ENCODE assay signal across 8 cellular contexts in the genomic region with DNA sequence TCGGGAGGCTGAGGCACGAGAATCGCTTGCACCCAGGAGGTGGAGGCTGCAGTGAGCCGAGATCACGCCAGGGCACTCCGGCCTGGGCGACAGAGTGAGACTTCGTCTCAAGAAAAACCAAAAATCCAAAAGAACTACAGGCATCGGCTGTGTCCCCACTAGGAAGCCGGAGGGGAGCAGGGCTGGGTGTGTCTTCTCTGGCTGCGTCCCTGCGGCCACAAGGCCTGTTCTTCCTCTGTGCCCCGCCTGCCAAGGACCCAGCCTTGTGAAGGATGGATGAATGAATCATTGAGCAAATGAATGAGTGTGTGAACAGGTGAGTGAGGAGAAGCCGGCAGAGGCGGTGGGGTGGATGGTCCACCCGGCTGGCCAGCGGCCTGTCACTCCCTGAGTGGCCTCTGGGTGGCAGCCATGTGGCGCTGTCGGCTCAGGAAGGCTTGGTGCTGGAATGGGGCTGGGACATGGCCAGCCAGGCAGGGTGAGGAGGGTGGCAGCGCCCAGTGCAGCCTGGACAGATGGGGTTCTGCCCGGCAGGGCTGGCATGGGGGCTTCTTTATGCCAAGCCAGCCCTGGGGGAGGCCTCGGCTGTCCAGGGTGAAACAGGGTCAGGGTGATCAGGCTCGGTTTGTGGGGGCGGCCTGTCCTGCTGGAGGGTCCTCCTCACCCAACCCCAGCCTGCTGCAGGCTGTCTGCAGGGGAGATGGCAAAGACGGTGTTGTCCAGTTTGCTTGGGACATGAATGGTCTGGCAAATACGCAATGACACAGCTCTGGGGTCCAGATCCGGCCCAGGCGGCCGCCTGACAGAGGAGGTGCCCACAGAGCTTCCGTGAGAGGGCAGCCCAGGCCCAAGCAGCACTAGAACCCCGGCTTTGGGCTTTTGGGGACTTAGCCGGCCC. TPM values are rescaled to one million over a fixed set of nuclear protein-coding genes. Genes with fewer than 3 reads are reported as not detected.
DNase-seq lines count a peak whose midpoint lies in the region; ATAC-seq and TF ChIP-seq lines count a peak whose summit lies in the region.

No MANE protein-coding gene starts in this region.

- WGBS in liver: 36% methylated on average over 32 of the region's 32 CpGs

- no peaks in the 10 kb centered on the region for H3K9me3 ChIP-seq in HEK293 (ENCODE audit: control insufficient read depth, insufficient read depth, low read depth, low read length)
- no peaks in the 10 kb centered on the region for H3K9me3 ChIP-seq in colonic mucosa
- no peaks in the 10 kb centered on the region for H3K9me3 ChIP-seq in liver (ENCODE audit: control insufficient read depth in 4 of 4, low read length in 3 of 4)

- POLR2A ChIA-PET in HEK293 (lab: Yijun Ruan, JAX): interaction anchor here (1.0 to 1.9 kb wide), 2 partner anchors 99 to 133 kb away, joined by 3 to 13 read pairs; a partner anchor contains a TSS
- POLR2A ChIA-PET in activated CD4-positive, alpha-beta T cell treated with anti-CD3 and anti-CD28 coated beads for 36 hours (lab: Charles Lee): interaction anchor here (0.6 kb wide), 1 partner anchor 97 kb away, joined by 3 read pairs; no protein-coding TSS in a partner anchor

- TF ChIP-seq RAD21 in liver (IDR thresholded peaks at IDR 0.05): peak; percentile 93 to 98

- peak; percentile 96 for ATAC-seq in activated CD4-positive, alpha-beta T cell treated with anti-CD3 and anti-CD28 coated beads for 36 hours
- no peak for ATAC-seq in GM18868 (IDR thresholded peaks at IDR 0.05; ENCODE audit: unreplicated experiment)

- H3K4me3 ChIP-seq in HEK293 (ENCODE audit: low read depth, low read length) (no peak overlapping the region), colonic mucosa (peak overlapping the region; percentile 6), liver (ENCODE audit: low read depth in 1 of 3, low read length in 3 of 3) (no peak overlapping the region)

- H3K4me3 Mint-ChIP-seq in activated CD4-positive, alpha-beta T cell treated with anti-CD3 and anti-CD28 coated beads for 36 hours: no peak overlapping the region

- intact Hi-C loops in activated CD4-positive, alpha-beta T cell treated with anti-CD3 and anti-CD28 coated beads for 36 hours (cut with DNase I, micrococcal nuclease): loop anchor here in 1 of 2 experiments (1.0 kb wide), 4 partner anchors 99 to 288 kb away; a partner anchor contains a TSS
- intact Hi-C loops in colonic mucosa (cut with DNase I): no loop called here

- no peaks in the 10 kb centered on the region for H3K27me3 ChIP-seq in colonic mucosa
- H3K27me3 ChIP-seq in liver (ENCODE audit: control insufficient read depth in 4 of 4, insufficient read depth in 4 of 4, low read length in 3 of 4): no peaks in the 10 kb centered on the region

- H3K4me1 Mint-ChIP-seq in activated CD4-positive, alpha-beta T cell treated with anti-CD3 and anti-CD28 coated beads for 36 hours: peaks cover 7% of the 10 kb centered on the region

- no peaks in the 10 kb centered on the region for H3K36me3 ChIP-seq in HEK293 (ENCODE audit: control insufficient read depth in 2 of 2, insufficient read depth in 1 of 2, low read length in 2 of 2)
- H3K36me3 ChIP-seq in colonic mucosa: no peaks in the 10 kb centered on the region
- no peaks in the 10 kb centered on the region for H3K36me3 ChIP-seq in liver (ENCODE audit: control insufficient read depth in 4 of 4, insufficient read depth in 3 of 4, low read depth in 1 of 4, low read length in 3 of 4)

- no peaks in the 10 kb centered on the region for H3K36me3 Mint-ChIP-seq in activated CD4-positive, alpha-beta T cell treated with anti-CD3 and anti-CD28 coated beads for 36 hours (ENCODE audit: low read depth)

- H3K9ac ChIP-seq in colonic mucosa (ENCODE audit: low read depth in 2 of 2, low read length in 2 of 2): peak overlapping the region; percentile 0 to 60
- H3K9ac ChIP-seq in liver (ENCODE audit: low read depth in 1 of 2, low read length in 2 of 2): no peak overlapping the region

- H3K4me1 ChIP-seq in HEK293 (ENCODE audit: control insufficient read depth, insufficient read depth, low read length): no peaks in the 10 kb centered on the region
- peaks cover 23% of the 10 kb centered on the region for H3K4me1 ChIP-seq in colonic mucosa
- H3K4me1 ChIP-seq in liver (ENCODE audit: control insufficient read depth in 4 of 4, insufficient read depth in 4 of 4, low read length in 3 of 4): peaks cover 9 to 37% (median 28%) of the 10 kb centered on the region in 4 donors

- peak; percentile 83 to 86 for DNase-seq in NCI-H524 (lab: John Stamatoyannopoulos, UW)
- DNase-seq in activated CD4-positive, alpha-beta T cell treated with anti-CD3 and anti-CD28 coated beads for 36 hours: peak; percentile 87
- DNase-seq in colonic mucosa: peak; percentile 89
- peak in 2 of 3 experiments; percentile 49 to 69 for DNase-seq in stimulated activated CD4-positive, alpha-beta T cell treated with anti-CD3 and anti-CD28 coated beads, TNF-alpha, amount 100 ng/mL, for 24 hours (ENCODE audit: low read depth in 3 of 3)

- H3K27ac Mint-ChIP-seq in activated CD4-positive, alpha-beta T cell treated with anti-CD3 and anti-CD28 coated beads for 36 hours: no peak overlapping the region

- peaks cover 16% of the 10 kb centered on the region for H3K27me3 Mint-ChIP-seq in activated CD4-positive, alpha-beta T cell treated with anti-CD3 and anti-CD28 coated beads for 36 hours

- TF ChIP-seq CTCF in C4-2B (conservative IDR thresholded peaks at IDR 0.05) (peak; percentile 97), HEK293 (tag by site-specific recombination; IDR thresholded peaks at IDR 0.05) (peak; percentile 97), colonic mucosa (IDR thresholded peaks at IDR 0.05) (peak; percentile 96), liver (IDR thresholded peaks at IDR 0.05; ENCODE audit: low read depth, low read length, missing input control) (peak; percentile 89)

- no peaks in the 10 kb centered on the region for H3K9me3 Mint-ChIP-seq in activated CD4-positive, alpha-beta T cell treated with anti-CD3 and anti-CD28 coated beads for 36 hours (ENCODE audit: low read depth)

- H3K27ac ChIP-seq in C4-2B: no peak overlapping the region
- no peak overlapping the region for H3K27ac ChIP-seq in HEK293 (ENCODE audit: extremely low read depth, low read depth, low read length)
- no peak overlapping the region for H3K27ac ChIP-seq in colonic mucosa
- no peak overlapping the region for H3K27ac ChIP-seq in liver (ENCODE audit: low read depth in 1 of 2, low read length in 2 of 2)

- CTCF ChIA-PET in HEK293 (lab: Yijun Ruan, JAX): interaction anchor here (0.7 to 3.5 kb wide), 14 partner anchors 20 to 538 kb away, joined by 3 to 13 read pairs (median 4); a partner anchor contains a TSS
- CTCF ChIA-PET in activated CD4-positive, alpha-beta T cell treated with anti-CD3 and anti-CD28 coated beads for 36 hours (lab: Charles Lee): interaction anchor here (0.5 to 1.1 kb wide), 3 partner anchors 20 to 191 kb away, joined by 3 to 4 read pairs (median 4); no protein-coding TSS in a partner anchor

TF ChIP-seq in liver, 16 proteins besides CTCF, POLR2A, EP300 and RAD21:
- no peak for TF ChIP-seq SP1 (IDR thresholded peaks at IDR 0.05)
- peak in 1 of 2 donors; percentile 8 for TF ChIP-seq GABPA (IDR thresholded peaks at IDR 0.05 in 1 of 2, conservative IDR thresholded peaks at IDR 0.05 in 1 of 2)
- TF ChIP-seq, protein P1, sequence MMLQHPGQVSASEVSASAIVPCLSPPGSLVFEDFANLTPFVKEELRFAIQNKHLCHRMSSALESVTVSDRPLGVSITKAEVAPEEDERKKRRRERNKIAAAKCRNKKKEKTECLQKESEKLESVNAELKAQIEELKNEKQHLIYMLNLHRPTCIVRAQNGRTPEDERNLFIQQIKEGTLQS (IDR thresholded peaks at IDR 0.05): no peak

RNA-seq across cellular contexts. Expression of a gene that starts 21.7 kb away (rescaled TPM):
- total RNA-seq in activated CD4-positive, alpha-beta T cell treated with anti-CD3 and anti-CD28 coated beads for 36 hours: 10 to 100 TPM; 28.6 to 31.8 TPM
- 100 to 1,000 TPM in 1 of 2 donors, 10 to 100 TPM in 1; 46.0 to 110 TPM for total RNA-seq in colonic mucosa
- 10 to 100 TPM; 19.8 to 54.6 TPM for total RNA-seq in liver
- polyA plus RNA-seq in liver: 10 to 100 TPM; 36.7 to 51.2 TPM

RNA-seq across cellular contexts. Expression of a gene that starts 30.6 kb away (rescaled TPM):
- 100 to 1,000 TPM in 1 of 2 experiments, 10 to 100 TPM in 1; 94.0 to 116 TPM for total RNA-seq in activated CD4-positive, alpha-beta T cell treated with anti-CD3 and anti-CD28 coated beads for 36 hours
- total RNA-seq in colonic mucosa (100 to 1,000 TPM; 106 to 225 TPM), liver (10 to 100 TPM in 1 of 2 donors, 1 to 10 TPM in 1; 9.1 to 15.1 TPM)
- polyA plus RNA-seq in liver: 100 to 1,000 TPM; 103 to 121 TPM

RNA-seq across cellular contexts. Expression of a gene that starts 49.9 kb away (rescaled TPM):
- 100 to 1,000 TPM; 100 to 102 TPM for total RNA-seq in activated CD4-positive, alpha-beta T cell treated with anti-CD3 and anti-CD28 coated beads for 36 hours
- total RNA-seq in colonic mucosa: 100 to 1,000 TPM in 1 of 2 donors, 10 to 100 TPM in 1; 75.2 to 131 TPM
- 10 to 100 TPM; 27.6 to 31.6 TPM for total RNA-seq in liver
- 10 to 100 TPM; 21.8 to 28.7 TPM for polyA plus RNA-seq in liver

RNA-seq across cellular contexts. Expression of a gene that starts 50.2 kb away (rescaled TPM):
- 10 to 100 TPM; 39.0 to 39.1 TPM for total RNA-seq in activated CD4-positive, alpha-beta T cell treated with anti-CD3 and anti-CD28 coated beads for 36 hours
- total RNA-seq in colonic mucosa (10 to 100 TPM; 24.6 to 25.0 TPM), liver (10 to 100 TPM in 1 of 2 donors, 1 to 10 TPM in 1; 9.8 to 12.9 TPM)
- 10 to 100 TPM in 1 of 2 donors, 1 to 10 TPM in 1; 7.9 to 24.3 TPM for polyA plus RNA-seq in liver

Comparison
In these comparisons a context has a peak if more than half of its experiments do, and no peak if none do; other contexts are left out.
1. H3K9ac ChIP-seq: peak in colonic mucosa (2 of 2); none in liver (0 of 2).
2. RNA of a gene that starts 30.6 kb away (total RNA-seq): 106 to 225 TPM in colonic mucosa and 94.0 to 116 TPM in activated CD4-positive, alpha-beta T cell treated with anti-CD3 and anti-CD28 coated beads for 36 hours; 9.1 to 15.1 TPM in liver; every median in the first group is over 4 times any median in the second.
3. Peak in every context shown above with its lines, with median percentiles within 50 percentile points of each other: CTCF ChIP-seq and DNase-seq.